8 cellular contexts compared by ENCODE assay signal in the genomic region with DNA sequence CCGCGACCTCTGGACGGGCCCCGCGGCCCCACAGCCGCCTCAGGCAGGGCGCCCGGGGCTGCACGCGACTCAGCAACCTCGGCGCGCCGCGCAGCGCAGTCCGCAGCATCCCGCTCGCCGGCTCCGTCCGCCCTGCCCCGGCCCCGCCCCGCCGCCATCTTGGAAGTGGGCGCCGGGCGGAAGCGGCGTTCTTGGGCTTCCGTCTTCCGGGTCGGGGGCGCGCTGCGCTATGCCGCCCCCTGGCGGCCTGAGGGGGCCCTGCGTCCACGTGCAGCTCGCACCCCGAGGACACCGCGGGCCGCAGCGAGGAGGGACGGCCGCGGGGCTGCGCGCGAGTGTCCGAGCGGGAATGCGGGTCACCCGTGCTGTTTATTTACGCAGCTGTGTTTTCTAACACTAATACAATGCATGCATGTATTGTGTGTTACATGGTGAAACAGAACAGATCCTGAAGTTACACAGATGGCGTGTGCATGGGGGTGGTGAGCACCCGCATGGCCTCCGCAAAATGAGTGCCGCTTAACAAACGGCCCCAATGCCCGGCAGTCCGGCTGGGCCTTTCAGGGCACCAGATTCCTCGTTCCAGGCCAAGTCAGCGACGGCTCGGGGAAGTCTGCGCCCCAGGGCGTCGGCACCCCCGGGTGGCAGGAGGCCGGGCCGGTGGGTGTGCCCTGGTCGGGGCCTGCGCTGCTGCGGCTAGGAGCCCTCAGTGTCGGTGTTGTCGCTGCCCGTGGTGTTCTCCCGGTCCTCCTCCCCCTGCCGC. TPM values are rescaled to one million over a fixed set of nuclear protein-coding genes. Genes with fewer than 3 reads are reported as not detected.
A peak's percentile ranks its signal among the peaks of the same experiment; 100 is the strongest.
DNase-seq lines count a peak whose midpoint lies in the region; ATAC-seq and TF ChIP-seq lines count a peak whose summit lies in the region.

A gene (minus strand): TSS at position 139 of the 763 bp plus-strand sequence. CDS start 30 bp downstream, at position 109.

- peaks cover 0 to 9% (median 6%) of the 10 kb centered on the region in 3 donors for H3K27me3 ChIP-seq in sigmoid colon

- WGBS in sigmoid colon, 2 donors = 11% methylated on average over 83 of the region's 83 CpGs

- in situ Hi-C loops in astrocyte of the cerebellum (cut with HindIII; ENCODE audit: low sequenced_read_pairs) = loop anchor here (10.0 kb wide), 1 partner anchor 89 kb away; no protein-coding TSS in a partner anchor

- DNase-seq in NCI-H187 (lab: John Stamatoyannopoulos, UW) (peak; percentile 35 to 68), NCI-H187 treated with DMSO at 0.1 percent for 48 hours (lab: John Stamatoyannopoulos, UW) (no peak), NCI-H146 (lab: John Stamatoyannopoulos, UW) (peak; percentile 82), T1000 (lab: John Stamatoyannopoulos, UW) (peak; percentile 82), astrocyte of the cerebellum (ENCODE audit: low read depth) (peak; percentile 53), hippocampal formation (lab: John Stamatoyannopoulos, UW) (peak; percentile 62 to 73), sigmoid colon (peak; percentile 93)

- intact Hi-C loops in sigmoid colon (cut with DNase I) = loop anchor here (1.0 to 5.0 kb wide), 4 partner anchors 24 to 51 kb away; a partner anchor contains a TSS

- peaks cover 0 to 39% (median 34%) of the 10 kb centered on the region in 4 donors for H3K4me1 ChIP-seq in sigmoid colon

- no peak for TF ChIP-seq POLR2A in sigmoid colon (IDR thresholded peaks at IDR 0.05)

- H3K9me3 ChIP-seq in sigmoid colon = no peaks in the 10 kb centered on the region

- TF ChIP-seq EP300 in sigmoid colon (IDR thresholded peaks at IDR 0.05) = no peak

- ATAC-seq in HG02852 (IDR thresholded peaks at IDR 0.05; ENCODE audit: unreplicated experiment) = peak; percentile 60

- H3K27ac ChIP-seq in sigmoid colon = peak within 1 kb of the TSS; percentile 88 to 95 (median 92)

- H3K36me3 ChIP-seq in sigmoid colon = no peaks in the 10 kb centered on the region

- H3K4me3 ChIP-seq in astrocyte of the cerebellum (ENCODE audit: low read depth, low read length) (peak within 1 kb of the TSS; percentile 60), sigmoid colon (peak within 1 kb of the TSS; percentile 66 to 97 (median 87))

- TF ChIP-seq CTCF in astrocyte of the cerebellum (IDR thresholded peaks at IDR 0.05; ENCODE audit: low read depth, low read length, missing control alignments) (peak; percentile 85), sigmoid colon (IDR thresholded peaks at IDR 0.05) (peak; percentile 77 to 99 (median 92))

RNA-seq across cellular contexts. Expression of the gene that starts here (rescaled TPM):
- 10 to 100 TPM; 19.7 to 41.9 (median 37.8) TPM for total RNA-seq in sigmoid colon
- 10 to 100 TPM in 2 of 3 donors, 1 to 10 TPM in 1; 8.4 to 11.6 (median 10.2) TPM for polyA plus RNA-seq in sigmoid colon
